Comparison of ENCODE assay signal across 1 cellular context in genomic region chr18:46034230-46034629, GRCh38.
A peak's percentile ranks its signal among the peaks of the same experiment; 100 is the strongest.
TF ChIP-seq lines count a peak whose summit lies in the region.

No MANE protein-coding gene starts in this region.

TF ChIP-seq in GM12878, 131 proteins besides CTCF, POLR2A, EP300 and RAD21 (continued from another document):
- TF ChIP-seq ETV6 (conservative IDR thresholded peaks at IDR 0.05 in 1 of 2, IDR thresholded peaks at IDR 0.05 in 1 of 2; ENCODE audit: borderline replicate concordance in 1 of 2, low read depth in 1 of 2) (0 out of 4 replicates have a peak, but pooled peaks of 1 of the 2 experiments have one; percentile 22), IKZF1 (conservative IDR thresholded peaks at IDR 0.05) (no peak), NRF1 (conservative IDR thresholded peaks at IDR 0.05; ENCODE audit: low read depth, low read length) (no peak), RUNX3 (IDR thresholded peaks at IDR 0.05; ENCODE audit: low read length) (0 out of 2 replicates have a peak, but pooled peaks have one; percentile 12)
